ENCODE assay signal across 8 cellular contexts in genomic region chr4:59002148-59002547, GRCh38.
"Had no signal": no experiment of that assay in that cellular context is flagged by ENCODE, and none has a peak within 500 bp of the region (broad histone marks: within the 10 kb centered on the region; RNA-seq: fewer than 3 reads in every experiment).

No MANE protein-coding gene starts in this region.

- FAIRE-seq: G401.6, GM12878, GM12891, GM12892, GM18507, GM19239 had no signal

- H3K4me3 ChIP-seq: GM12878 had no signal

- DNase-seq: GDM1, GF-D8 had no signal

- ATAC-seq: GM12878 had no signal
